23 cellular contexts compared by ENCODE assay signal in genomic region chr10:89684604-89685003, GRCh38. TPM values are rescaled to one million over a fixed set of nuclear protein-coding genes. Genes with fewer than 3 reads are reported as not detected.
DNase-seq lines count a peak whose midpoint lies in the region; ATAC-seq and TF ChIP-seq lines count a peak whose summit lies in the region.
"Had no signal": no experiment of that assay in that cellular context is flagged by ENCODE, and none has a peak within 500 bp of the region (broad histone marks: within the 10 kb centered on the region; RNA-seq: fewer than 3 reads in every experiment).

No MANE protein-coding gene starts in this region.

- WGBS in body of pancreas, 2 donors: 79 to 89% methylated on average over 2 of the region's 2 CpGs

- peak; percentile 41; the same call in 2 of the 3 replicates for ATAC-seq in RWPE2 (ENCODE audit: low read depth)
- ATAC-seq in body of pancreas: no peak
- ATAC-seq in GM18505 (IDR thresholded peaks at IDR 0.05; ENCODE audit: unreplicated experiment): no peak
- ATAC-seq: heart left ventricle; HepG2; lower lobe of right lung; naive thymus-derived CD8-positive, alpha-beta T cell; stimulated activated naive CD8-positive, alpha-beta T cell treated with anti-CD3 and anti-CD28 coated beads, Interleukin-15, Interleukin-2, amounts not matched to agents 100 U/mL and 50 U/mL, for 24 hours had no signal

- H3K27ac Mint-ChIP-seq in HFFc6: no peak overlapping the region
- H3K27ac Mint-ChIP-seq in CD4-positive, alpha-beta memory T cell: no peak overlapping the region

- H3K27me3 ChIP-seq in RWPE2 (ENCODE audit: insufficient read depth, poor library complexity, severe bottlenecking) (no peaks in the 10 kb centered on the region), body of pancreas (no peaks in the 10 kb centered on the region)
- H3K27me3 ChIP-seq in CD4-positive, alpha-beta memory T cell (ENCODE audit: insufficient read depth, low read length): peaks cover 8% of the 10 kb centered on the region
- H3K27me3 ChIP-seq: esophagus muscularis mucosa, heart left ventricle, tibial artery had no signal

- POLR2A ChIA-PET in CD4-positive, alpha-beta memory T cell (lab: Charles Lee; ENCODE audit: partially characterized antibody): no interaction called here

- peaks cover 6% of the 10 kb centered on the region for H3K4me1 Mint-ChIP-seq in HFFc6 (ENCODE audit: low read depth)
- no peaks in the 10 kb centered on the region for H3K4me1 Mint-ChIP-seq in CD4-positive, alpha-beta memory T cell

- CTCF ChIA-PET in CD4-positive, alpha-beta memory T cell (lab: Charles Lee; ENCODE audit: partially characterized antibody): no interaction called here

- H3K36me3 ChIP-seq in RWPE2 (ENCODE audit: low read depth): no peaks in the 10 kb centered on the region
- H3K36me3 ChIP-seq in CD4-positive, alpha-beta memory T cell (ENCODE audit: insufficient read depth, low read length): no peaks in the 10 kb centered on the region
- H3K36me3 ChIP-seq in body of pancreas (replicated peaks in 1 of 2; ENCODE audit: insufficient read depth in 1 of 2, low read depth in 2 of 2): no peaks in the 10 kb centered on the region
- H3K36me3 ChIP-seq: esophagus muscularis mucosa, heart left ventricle, lower lobe of right lung, tibial artery had no signal

- TF ChIP-seq POLR2A in body of pancreas (IDR thresholded peaks at IDR 0.05) (no peak), GM18505 (IDR thresholded peaks at IDR 0.05; ENCODE audit: borderline replicate concordance, extremely low read depth, insufficient read depth, insufficient read length) (no peak)

- DNase-seq in AG20443 (ENCODE audit: low spot score) (peak; percentile 56), HFFc6 (peak; percentile 5), RWPE2 (ENCODE audit: low spot score) (no peak), fibroblast of pulmonary artery (ENCODE audit: low read depth) (peak; percentile 58), DMS 273 treated with DMSO at 0.1 percent for 48 hours (lab: John Stamatoyannopoulos, UW) (no peak), body of pancreas (no peak)
- DNase-seq in CD4-positive, alpha-beta memory T cell: no peak
- DNase-seq: activated CD4-positive, alpha-beta T cell treated with anti-CD3 and anti-CD28 coated beads for 48 hours; activated effector memory CD4-positive, alpha-beta T cell treated with Interleukin-2 at 50 U/mL for 16 hours; caudate nucleus; heart left ventricle; lower lobe of right lung; MM.1S; naive thymus-derived CD8-positive, alpha-beta T cell; NCI-H446; RPMI8226; stimulated activated CD4-positive, alpha-beta T cell treated with anti-CD3 and anti-CD28 coated beads, Interleukin-2, amount 100 ng/mL, for 24 hours; stimulated activated naive CD8-positive, alpha-beta T cell treated with anti-CD3 and anti-CD28 coated beads, Interleukin-15, Interleukin-2, amounts not matched to agents 100 U/mL and 50 U/mL, for 24 hours; tibial artery had no signal

- no peaks in the 10 kb centered on the region for H3K36me3 Mint-ChIP-seq in HFFc6 (ENCODE audit: low read depth)
- no peaks in the 10 kb centered on the region for H3K36me3 Mint-ChIP-seq in CD4-positive, alpha-beta memory T cell
- H3K36me3 Mint-ChIP-seq: naive thymus-derived CD8-positive, alpha-beta T cell had no signal

- H3K4me1 ChIP-seq in RWPE2 (ENCODE audit: insufficient read depth, poor library complexity, severe bottlenecking) (no peaks in the 10 kb centered on the region), body of pancreas (peaks cover 20% of the 10 kb centered on the region)
- H3K4me1 ChIP-seq in CD4-positive, alpha-beta memory T cell (ENCODE audit: insufficient read depth, low read length): no peaks in the 10 kb centered on the region
- H3K4me1 ChIP-seq: esophagus muscularis mucosa, lower lobe of right lung, parathyroid adenoma, tibial artery had no signal

- H3K9me3 Mint-ChIP-seq in HFFc6: no peaks in the 10 kb centered on the region
- no peaks in the 10 kb centered on the region for H3K9me3 Mint-ChIP-seq in CD4-positive, alpha-beta memory T cell
- H3K9me3 Mint-ChIP-seq: naive thymus-derived CD8-positive, alpha-beta T cell had no signal

- no peak for TF ChIP-seq CTCF in HFFc6 (IDR thresholded peaks at IDR 0.05)
- no peak for TF ChIP-seq CTCF in RWPE2 (IDR thresholded peaks at IDR 0.05; ENCODE audit: poor library complexity, severe bottlenecking)
- TF ChIP-seq CTCF in fibroblast of pulmonary artery (IDR thresholded peaks at IDR 0.05; ENCODE audit: low read length, missing control alignments): no peak
- no peak for TF ChIP-seq CTCF in body of pancreas (IDR thresholded peaks at IDR 0.05)

- H3K27me3 Mint-ChIP-seq in HFFc6 (ENCODE audit: insufficient read depth): peaks cover 2% of the 10 kb centered on the region; the same call in 1 of the 2 replicates
- peaks cover 17 to 21% of the 10 kb centered on the region in 2 donors for H3K27me3 Mint-ChIP-seq in CD4-positive, alpha-beta memory T cell

- intact Hi-C loops in CD4-positive, alpha-beta memory T cell (cut with micrococcal nuclease): no loop called here
- intact Hi-C loops in body of pancreas (cut with DNase I): no loop called here

- H3K27ac ChIP-seq in RWPE2 (ENCODE audit: poor library complexity, severe bottlenecking) (no peak overlapping the region), body of pancreas (no peak overlapping the region)
- H3K27ac ChIP-seq in CD4-positive, alpha-beta memory T cell (ENCODE audit: low read depth, low read length): no peak overlapping the region
- H3K27ac ChIP-seq: esophagus muscularis mucosa, heart left ventricle, lower lobe of right lung, parathyroid adenoma, tibial artery had no signal

- no peaks in the 10 kb centered on the region for H3K9me3 ChIP-seq in RWPE2 (ENCODE audit: severe bottlenecking)
- no peaks in the 10 kb centered on the region for H3K9me3 ChIP-seq in CD4-positive, alpha-beta memory T cell (ENCODE audit: control insufficient read depth in 1 of 2, low read length in 2 of 2)
- no peaks in the 10 kb centered on the region for H3K9me3 ChIP-seq in body of pancreas
- H3K9me3 ChIP-seq: esophagus muscularis mucosa, heart left ventricle, lower lobe of right lung, tibial artery had no signal

- H3K4me3 Mint-ChIP-seq in HFFc6: no peak overlapping the region
- no peak overlapping the region for H3K4me3 Mint-ChIP-seq in CD4-positive, alpha-beta memory T cell
- H3K4me3 Mint-ChIP-seq: naive thymus-derived CD8-positive, alpha-beta T cell had no signal

- H3K4me3 ChIP-seq in RWPE2 (ENCODE audit: severe bottlenecking) (no peak overlapping the region), fibroblast of pulmonary artery (replicated peaks; ENCODE audit: low read depth, low read length) (no peak overlapping the region), body of pancreas (no peak overlapping the region)
- H3K4me3 ChIP-seq in CD4-positive, alpha-beta memory T cell (ENCODE audit: low read length in 2 of 2): no peak overlapping the region
- H3K4me3 ChIP-seq: esophagus muscularis mucosa, heart left ventricle, lower lobe of right lung, tibial artery had no signal

RNA-seq across cellular contexts. Expression of gene KIF20B, which starts 16.8 kb away (rescaled TPM):
- total RNA-seq in HFFc6 (2021; fragmentation: NEBNext Ultra II Directional; extraction: Animal tissue kit (Norgen Biotek cat#: 25700)): 10 to 100 TPM; 15.1 to 41.5 (median 36.8) TPM
- total RNA-seq in CD4-positive, alpha-beta memory T cell: 10 to 100 TPM; 20.7 to 21.4 TPM
- 10 to 100 TPM in 1 of 2 donors, 1 to 10 TPM in 1; 8.0 to 15.8 TPM for polyA plus RNA-seq in CD4-positive, alpha-beta memory T cell
- total RNA-seq in body of pancreas: 1 to 10 TPM in 1 of 2 donors, under 1 TPM in 1; 0.99 to 2.1 TPM

RNA-seq across cellular contexts. Expression of gene PANK1, which starts 39.6 kb away (rescaled TPM):
- 1 to 10 TPM; 3.8 to 4.7 (median 4.3) TPM for total RNA-seq in HFFc6 (2021; fragmentation: NEBNext Ultra II Directional; extraction: Animal tissue kit (Norgen Biotek cat#: 25700))
- total RNA-seq in CD4-positive, alpha-beta memory T cell: 1 to 10 TPM; 4.3 to 4.5 TPM
- polyA plus RNA-seq in CD4-positive, alpha-beta memory T cell: 1 to 10 TPM; 1.6 to 1.9 TPM
- 1 to 10 TPM; 2.6 to 3.0 TPM for total RNA-seq in body of pancreas

Comparison
In these comparisons a context has a peak if more than half of its experiments do, and no peak if none do; other contexts are left out.
1. DNase-seq: peak in AG20443 (single experiment), HFFc6 (single experiment) and fibroblast of pulmonary artery (single experiment); none in RWPE2 (single experiment), DMS 273 treated with DMSO at 0.1 percent for 48 hours (single experiment), CD4-positive, alpha-beta memory T cell (0 of 5) and body of pancreas (0 of 4).
2. RNA of gene KIF20B, which starts 16.8 kb away (total RNA-seq): 15.1 to 41.5 TPM in HFFc6 and 20.7 to 21.4 TPM in CD4-positive, alpha-beta memory T cell; 0.99 to 2.1 TPM in body of pancreas; every median in the first group is over 4 times any median in the second.